ENCODE assay signal across 8 cellular contexts in the genomic region with DNA sequence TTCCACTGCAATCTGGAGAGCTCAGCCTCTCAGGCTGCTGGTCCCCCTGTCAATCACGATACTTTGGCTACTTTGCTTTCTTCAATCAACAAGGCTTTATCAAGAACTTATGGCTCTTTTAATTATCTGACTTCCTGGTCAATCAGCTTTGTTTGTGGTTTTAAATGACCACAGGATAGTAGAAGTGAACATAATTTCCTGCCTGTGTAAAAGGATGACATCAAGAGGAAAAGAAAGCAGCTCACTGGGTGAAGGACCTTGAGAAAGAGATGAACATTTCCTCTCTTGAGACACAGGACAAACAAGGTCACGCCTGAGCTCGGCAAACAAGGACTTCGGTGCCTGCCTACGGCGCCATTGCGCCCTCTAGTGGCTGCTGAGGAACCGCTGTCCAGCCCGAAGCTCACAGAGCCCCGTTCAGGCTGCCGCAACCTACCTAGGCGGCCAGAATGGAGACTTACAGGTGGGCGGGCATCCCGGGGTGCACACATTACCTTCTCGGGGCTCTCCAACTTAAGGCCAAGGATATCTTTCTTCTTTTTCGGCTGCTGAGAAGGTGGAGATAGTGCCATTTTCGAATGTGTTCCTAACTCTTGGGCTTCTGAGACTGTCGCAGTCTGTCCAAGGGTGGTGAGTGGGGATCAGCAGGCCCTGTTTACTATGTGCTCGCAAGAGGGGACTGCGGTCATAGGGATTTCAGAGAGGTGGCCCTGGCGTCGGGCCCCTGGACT. TPM values are rescaled to one million over a fixed set of nuclear protein-coding genes. Genes with fewer than 3 reads are reported as not detected.
DNase-seq lines count a peak whose midpoint lies in the region; ATAC-seq lines count a peak whose summit lies in the region.

No MANE protein-coding gene starts in this region.

- peaks cover 3% of the 10 kb centered on the region for H3K4me1 ChIP-seq in effector memory CD4-positive, alpha-beta T cell (ENCODE audit: control insufficient read depth, insufficient read depth, low read length, poor library complexity, severe bottlenecking)
- no peaks in the 10 kb centered on the region for H3K4me1 ChIP-seq in mesendoderm (ENCODE audit: control insufficient read depth, low read depth, low read length)

- H3K27me3 ChIP-seq in effector memory CD4-positive, alpha-beta T cell (replicated peaks; ENCODE audit: control insufficient read depth, insufficient read depth, low read length, poor library complexity, severe bottlenecking) = no peaks in the 10 kb centered on the region
- no peaks in the 10 kb centered on the region for H3K27me3 ChIP-seq in mesendoderm (ENCODE audit: insufficient read depth, low read length, poor library complexity)

- H3K4me1 Mint-ChIP-seq in activated CD8-positive, alpha-beta T cell treated with anti-CD3 and anti-CD28 coated beads, Interleukin-2, amount 10 ng/mL, durations not matched to agents 7 days and 5 days (ENCODE audit: low read depth) = peaks cover 38% of the 10 kb centered on the region

- H3K4me2 ChIP-seq in mesendoderm (ENCODE audit: low read length) = no peak overlapping the region

- no peak overlapping the region for H2BK15ac ChIP-seq in mesendoderm (replicated peaks; ENCODE audit: low read depth)

- no CpG with 5 or more reads among the region's 22 CpGs for WGBS in mesendoderm (ENCODE audit: extremely low coverage, insufficient coverage, low lambda C conversion rate)

- peak overlapping the region; percentile 16 for H3K4me3 Mint-ChIP-seq in activated CD8-positive, alpha-beta T cell treated with anti-CD3 and anti-CD28 coated beads, Interleukin-2, amount 10 ng/mL, durations not matched to agents 7 days and 5 days

- H3K36me3 ChIP-seq in effector memory CD4-positive, alpha-beta T cell (ENCODE audit: control insufficient read depth, insufficient read depth, low read length) = no peaks in the 10 kb centered on the region
- no peaks in the 10 kb centered on the region for H3K36me3 ChIP-seq in mesendoderm (ENCODE audit: control insufficient read depth, insufficient read depth, low read length)

- H3K18ac ChIP-seq in mesendoderm (ENCODE audit: low read length) = peak overlapping the region; percentile 22

- no peaks in the 10 kb centered on the region for H3K9me3 Mint-ChIP-seq in activated CD8-positive, alpha-beta T cell treated with anti-CD3 and anti-CD28 coated beads, Interleukin-2, amount 10 ng/mL, durations not matched to agents 7 days and 5 days (ENCODE audit: insufficient read depth)

- no peak overlapping the region for H3K9ac ChIP-seq in mesendoderm (ENCODE audit: low read length)

- peak overlapping the region; percentile 32 for H2BK120ac ChIP-seq in mesendoderm (ENCODE audit: low read depth, low read length)

- H3K27me3 Mint-ChIP-seq in activated CD8-positive, alpha-beta T cell treated with anti-CD3 and anti-CD28 coated beads, Interleukin-2, amount 10 ng/mL, durations not matched to agents 7 days and 5 days (ENCODE audit: low read depth) = no peaks in the 10 kb centered on the region

- H3K23ac ChIP-seq in mesendoderm (ENCODE audit: low read length) = no peak overlapping the region

- H2AK5ac ChIP-seq in mesendoderm (ENCODE audit: low read length) = no peak overlapping the region

- peak overlapping the region; percentile 71 for H3K27ac Mint-ChIP-seq in activated CD8-positive, alpha-beta T cell treated with anti-CD3 and anti-CD28 coated beads, Interleukin-2, amount 10 ng/mL, durations not matched to agents 7 days and 5 days

- POLR2A ChIA-PET in activated CD8-positive, alpha-beta T cell treated with anti-CD3 and anti-CD28 coated beads, Interleukin-2, amount 10 ng/mL, durations not matched to agents 7 days and 5 days (lab: Charles Lee) = interaction anchor here (0.5 to 1.5 kb wide), 3 partner anchors 11 to 204 kb away, joined by 3 to 5 read pairs (median 4); no protein-coding TSS in a partner anchor

- no peak overlapping the region for H3K4ac ChIP-seq in mesendoderm (ENCODE audit: low read depth, low read length)

- H3K56ac ChIP-seq in mesendoderm (ENCODE audit: low read length) = no peak overlapping the region

- no peak overlapping the region for H4K8ac ChIP-seq in mesendoderm (ENCODE audit: low read depth, low read length)

- DNase-seq in CD1c-positive myeloid dendritic cell (ENCODE audit: extremely low spot score) (peak; percentile 96), NCI-H82 treated with DMSO at 0.1 percent for 48 hours (lab: John Stamatoyannopoulos, UW; ENCODE audit: unreplicated experiment) (peak; percentile 29), mesendoderm (peak; percentile 87)
- peak; percentile 92 for DNase-seq in activated CD8-positive, alpha-beta T cell treated with anti-CD3 and anti-CD28 coated beads, Interleukin-2, amount 10 ng/mL, durations not matched to agents 7 days and 5 days
- DNase-seq in effector memory CD4-positive, alpha-beta T cell = peak; percentile 58 to 75 (median 73)
- DNase-seq in stimulated activated CD8-positive, alpha-beta memory T cell treated with anti-CD3 and anti-CD28 coated beads, Interleukin-12 subunit alpha, Interleukin-12 subunit beta, amount 100 ng/mL, for 4 hours (ENCODE audit: low read depth) = peak; percentile 75

- H3K36me3 Mint-ChIP-seq in activated CD8-positive, alpha-beta T cell treated with anti-CD3 and anti-CD28 coated beads, Interleukin-2, amount 10 ng/mL, durations not matched to agents 7 days and 5 days (ENCODE audit: low read depth) = no peaks in the 10 kb centered on the region

- CTCF ChIA-PET in activated CD8-positive, alpha-beta T cell treated with anti-CD3 and anti-CD28 coated beads, Interleukin-2, amount 10 ng/mL, durations not matched to agents 7 days and 5 days (lab: Charles Lee) = interaction anchor here (0.7 to 4.9 kb wide), 129 partner anchors 8 to 899 kb away, joined by 3 to 82 read pairs (median 5); a partner anchor contains a TSS

- no peaks in the 10 kb centered on the region for H3K79me1 ChIP-seq in mesendoderm (ENCODE audit: low read length)

- no peak overlapping the region for H3K4me3 ChIP-seq in effector memory CD4-positive, alpha-beta T cell (ENCODE audit: insufficient read depth, low read depth, low read length, poor library complexity, severe bottlenecking)
- H3K4me3 ChIP-seq in mesendoderm (ENCODE audit: low read length) = no peak overlapping the region

- ATAC-seq in GM19372 (IDR thresholded peaks at IDR 0.05; ENCODE audit: low read depth, unreplicated experiment) (peak; percentile 93), HG03460 (IDR thresholded peaks at IDR 0.05; ENCODE audit: unreplicated experiment) (peak; percentile 87)
- ATAC-seq in activated CD8-positive, alpha-beta T cell treated with anti-CD3 and anti-CD28 coated beads, Interleukin-2, amount 10 ng/mL, durations not matched to agents 7 days and 5 days = peak; percentile 97

- no peak overlapping the region for H3K27ac ChIP-seq in effector memory CD4-positive, alpha-beta T cell (ENCODE audit: insufficient read depth, low read length, poor library complexity, severe bottlenecking)
- peak overlapping the region; percentile 20 for H3K27ac ChIP-seq in mesendoderm (ENCODE audit: low read depth, low read length)

- H3K9me3 ChIP-seq in effector memory CD4-positive, alpha-beta T cell (ENCODE audit: control insufficient read depth, low read length) = no peaks in the 10 kb centered on the region

- H3K79me2 ChIP-seq in mesendoderm (ENCODE audit: control insufficient read depth, insufficient read depth, low read length) = no peaks in the 10 kb centered on the region

- H4K5ac ChIP-seq in mesendoderm (ENCODE audit: low read length) = no peak overlapping the region

- H2BK5ac ChIP-seq in mesendoderm (ENCODE audit: low read length) = no peak overlapping the region

RNA-seq across cellular contexts. Expression of a gene that starts 54.0 kb away (rescaled TPM):
- not detected for total RNA-seq in activated CD8-positive, alpha-beta T cell treated with anti-CD3 and anti-CD28 coated beads, Interleukin-2, amount 10 ng/mL, durations not matched to agents 7 days and 5 days
- polyA plus RNA-seq in mesendoderm (2013, experiment 1 of 2) = not detected
- not detected for polyA plus RNA-seq in mesendoderm (2013, experiment 2 of 2)

Comparison
In these comparisons a context has a peak if more than half of its experiments do, and no peak if none do; other contexts are left out.
1. DNase-seq: peak in every context shown above with its lines; median percentile 96 in CD1c-positive myeloid dendritic cell; 92 in activated CD8-positive, alpha-beta T cell treated with anti-CD3 and anti-CD28 coated beads, Interleukin-2, amount 10 ng/mL, durations not matched to agents 7 days and 5 days; 87 in mesendoderm; 75 in stimulated activated CD8-positive, alpha-beta memory T cell treated with anti-CD3 and anti-CD28 coated beads, Interleukin-12 subunit alpha, Interleukin-12 subunit beta, amount 100 ng/mL, for 4 hours; 73 in effector memory CD4-positive, alpha-beta T cell; 29 in NCI-H82 treated with DMSO at 0.1 percent for 48 hours.